ENCODE assay signal across 8 cellular contexts in the genomic region with DNA sequence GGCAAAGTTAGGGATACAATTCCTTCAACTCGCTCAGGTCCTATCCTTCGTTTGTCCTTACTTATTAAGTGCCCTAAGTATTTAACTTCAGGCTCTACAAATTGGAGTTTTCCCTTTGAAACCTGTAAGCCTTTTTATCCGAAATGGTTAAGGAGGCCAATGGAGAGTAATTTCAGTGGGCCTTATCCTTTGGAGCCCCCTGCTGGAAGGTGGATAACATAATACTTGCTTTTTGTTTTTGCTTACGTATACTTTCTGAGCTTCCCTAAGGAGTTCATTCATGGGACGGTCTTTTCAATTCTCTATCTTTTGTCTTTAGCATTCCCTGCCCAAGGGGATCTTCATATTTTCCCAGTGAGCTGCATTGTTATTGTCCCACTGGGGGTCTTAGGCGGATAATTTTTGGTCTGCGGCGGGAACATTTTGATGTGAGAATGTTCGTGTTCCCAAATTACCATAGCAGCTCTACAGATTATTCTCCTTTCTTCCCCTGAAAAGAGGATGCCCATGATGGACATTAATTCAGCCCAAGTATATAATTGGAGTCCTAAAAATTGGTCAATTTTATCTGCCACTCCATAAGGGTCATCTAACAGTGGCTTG. TPM values are rescaled to one million over a fixed set of nuclear protein-coding genes. Genes with fewer than 3 reads are reported as not detected.
DNase-seq lines count a peak whose midpoint lies in the region; ATAC-seq lines count a peak whose summit lies in the region.

No MANE protein-coding gene starts in this region.

- intact Hi-C loops in aorta (cut with DNase I): loop anchor here (10.0 kb wide), 1 partner anchor 233 kb away; no protein-coding TSS in a partner anchor

- no peak overlapping the region for H3K27ac Mint-ChIP-seq in effector memory CD8-positive, alpha-beta T cell
- no peak overlapping the region for H3K27ac Mint-ChIP-seq in memory B cell

- peaks cover 11 to 15% of the 10 kb centered on the region in 2 donors for H3K9me3 Mint-ChIP-seq in effector memory CD8-positive, alpha-beta T cell
- peaks cover 13% of the 10 kb centered on the region for H3K9me3 Mint-ChIP-seq in memory B cell

- 63 to 66% methylated on average over 9 of the region's 9 CpGs for WGBS in aorta, 2 donors

- H3K27me3 ChIP-seq in aorta (ENCODE audit: control insufficient read depth in 1 of 2, insufficient read depth in 2 of 2, low read length in 1 of 2): peaks cover 0 to 2% of the 10 kb centered on the region in 2 donors

- H3K27me3 Mint-ChIP-seq in effector memory CD8-positive, alpha-beta T cell: no peaks in the 10 kb centered on the region
- H3K27me3 Mint-ChIP-seq in memory B cell: peaks cover 3% of the 10 kb centered on the region

- H3K4me1 ChIP-seq in aorta (ENCODE audit: control insufficient read depth in 1 of 2, insufficient read depth in 2 of 2, low read length in 2 of 2): no peaks in the 10 kb centered on the region

- no peak overlapping the region for H3K4me3 Mint-ChIP-seq in effector memory CD8-positive, alpha-beta T cell
- no peak overlapping the region for H3K4me3 Mint-ChIP-seq in memory B cell

- DNase-seq in DMS53 (lab: John Stamatoyannopoulos, UW) (peak; percentile 68), HUDEP-2 (lab: John Stamatoyannopoulos, UW; ENCODE audit: unreplicated experiment in 76 of 76) (peak in 41 of 76 experiments; percentile 1 to 58 (median 26)), SK-N-DZ (ENCODE audit: low spot score) (peak; percentile 65), memory B cell (ENCODE audit: low spot score in 2 of 2) (peak; percentile 30 to 40), NCI-H226 (no peak), aorta (no peak)
- DNase-seq in effector memory CD8-positive, alpha-beta T cell: peak; percentile 18 to 33 (median 25)

- peaks cover 18% of the 10 kb centered on the region for H3K9me3 ChIP-seq in aorta (ENCODE audit: control insufficient read depth, low read length)

- ATAC-seq in effector memory CD8-positive, alpha-beta T cell (replicated peaks): peak; percentile 52
- ATAC-seq in memory B cell (ENCODE audit: low read depth): peak; percentile 45
- no peak for ATAC-seq in aorta (ENCODE audit: low FRiP score)
- no peak for ATAC-seq in GM21390 (IDR thresholded peaks at IDR 0.05; ENCODE audit: unreplicated experiment)

- H3K36me3 ChIP-seq in aorta (ENCODE audit: control insufficient read depth in 1 of 2, insufficient read depth in 2 of 2, low read length in 1 of 2): no peaks in the 10 kb centered on the region

- H3K4me1 Mint-ChIP-seq in effector memory CD8-positive, alpha-beta T cell (ENCODE audit: low read depth in 2 of 2): no peaks in the 10 kb centered on the region
- H3K4me1 Mint-ChIP-seq in memory B cell: no peaks in the 10 kb centered on the region

- no peaks in the 10 kb centered on the region for H3K36me3 Mint-ChIP-seq in effector memory CD8-positive, alpha-beta T cell (ENCODE audit: insufficient read depth)
- peaks cover 7% of the 10 kb centered on the region for H3K36me3 Mint-ChIP-seq in memory B cell

- H3K4me3 ChIP-seq in aorta (ENCODE audit: low read length in 2 of 2): no peak overlapping the region

- H3K27ac ChIP-seq in aorta (ENCODE audit: low read depth in 1 of 2, low read length in 2 of 2): no peak overlapping the region

RNA-seq across cellular contexts. Expression of a gene that starts 34.4 kb away (rescaled TPM):
- polyA plus RNA-seq in SK-N-DZ (2014; cell fraction: cytosol; rRNA removed): 17.8 and 28.3 TPM in 2 replicates
- polyA plus RNA-seq in SK-N-DZ (2014; cell fraction: nucleus; rRNA removed): 27.0 and 42.9 TPM in 2 replicates
- total RNA-seq in aorta: 10 to 100 TPM; 36.3 to 47.1 TPM
- polyA plus RNA-seq in aorta: 10 to 100 TPM; 16.8 to 22.2 TPM

RNA-seq across cellular contexts. Expression of a gene that starts 41.3 kb away (rescaled TPM):
- polyA plus RNA-seq in SK-N-DZ (2014; cell fraction: cytosol; rRNA removed): 0.39 and 0.61 TPM in 2 replicates
- polyA plus RNA-seq in SK-N-DZ (2014; cell fraction: nucleus; rRNA removed): 0.25 and 0.26 TPM in 2 replicates
- 1 to 10 TPM; 4.0 to 6.7 TPM for total RNA-seq in aorta
- polyA plus RNA-seq in aorta: 1 to 10 TPM in 1 of 2 donors, under 1 TPM in 1; 0.05 to 3.3 TPM

Comparison
In these comparisons a context has a peak if more than half of its experiments do, and no peak if none do; other contexts are left out.
1. DNase-seq: peak in DMS53 (single experiment), HUDEP-2 (41 of 76), SK-N-DZ (single experiment), effector memory CD8-positive, alpha-beta T cell (3 of 3) and memory B cell (2 of 2); none in NCI-H226 (single experiment) and aorta (0 of 2).
2. ATAC-seq: peak in effector memory CD8-positive, alpha-beta T cell (single experiment) and memory B cell (single experiment); none in aorta (single experiment) and GM21390 (single experiment).